In the genomic region with DNA sequence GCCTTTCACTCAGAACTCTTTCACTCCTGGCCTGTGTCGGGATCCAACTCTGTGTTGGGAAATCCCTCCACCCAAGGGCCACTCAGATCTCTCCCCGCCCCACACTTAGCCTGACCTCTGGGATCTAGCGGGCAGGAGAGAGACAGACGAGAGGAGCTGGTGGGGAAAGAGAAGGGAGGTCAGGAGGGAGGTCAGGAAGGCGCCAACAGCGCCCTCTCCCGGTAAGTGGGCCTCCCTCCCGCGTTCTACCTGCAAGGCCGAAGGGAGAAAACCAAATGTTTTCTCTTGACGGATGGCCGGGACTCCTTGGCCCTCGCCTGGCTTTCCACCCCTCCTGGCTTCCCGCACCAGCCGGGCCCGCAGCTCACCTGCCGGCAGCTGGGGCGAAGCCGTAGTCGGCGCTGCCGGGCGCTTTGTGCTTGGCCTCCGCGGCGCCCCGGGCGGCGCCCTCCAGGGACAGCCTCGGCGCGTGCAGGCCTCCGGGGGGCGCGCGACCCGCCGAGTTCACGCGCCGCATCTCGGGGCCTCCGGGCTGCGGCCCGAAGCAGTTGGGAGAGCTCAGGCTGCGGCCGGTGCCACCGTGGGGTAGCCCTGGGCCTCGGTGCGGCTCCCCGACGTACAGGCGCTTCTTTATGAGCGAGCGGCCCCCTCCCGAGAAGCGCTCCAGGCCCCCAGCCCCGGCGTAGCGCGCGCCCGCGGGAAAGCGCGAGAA, we compare ENCODE assay signal across 8 cellular contexts. TPM values are rescaled to one million over a fixed set of nuclear protein-coding genes. Genes with fewer than 3 reads are reported as not detected.
DNase-seq lines count a peak whose midpoint lies in the region; ATAC-seq and TF ChIP-seq lines count a peak whose summit lies in the region.

No MANE protein-coding gene starts in this region.

- no peaks in the 10 kb centered on the region for H3K27me3 ChIP-seq in esophagus (ENCODE audit: control insufficient read depth in 1 of 2, insufficient read depth in 2 of 2, low read length in 2 of 2)
- H3K27me3 ChIP-seq in Caco-2 (replicated peaks; ENCODE audit: control insufficient read depth, insufficient read depth, low read length) = no peaks in the 10 kb centered on the region

- 38% methylated on average over 52 to 66 of the region's 66 CpGs for WGBS in esophagus, 2 donors

- ATAC-seq in GM18907 (IDR thresholded peaks at IDR 0.05; ENCODE audit: unreplicated experiment) = peak; percentile 57
- ATAC-seq in natural killer cell treated with Interleukin-12 subunit alpha and Interleukin-12 subunit beta and Interleukin-15 and Interleukin-18, amount 100 ng/mL, for 72 hours = peak; percentile 78 to 85
- ATAC-seq in stimulated activated naive CD8-positive, alpha-beta T cell treated with anti-CD3 and anti-CD28 coated beads, Interleukin-15, Interleukin-2, amounts not matched to agents 100 U/mL and 50 U/mL, for 24 hours = peak; percentile 75

- intact Hi-C loops in Caco-2 (cut with micrococcal nuclease; ENCODE audit: unreplicated experiment) = no loop called here

- no peaks in the 10 kb centered on the region for H3K36me3 Mint-ChIP-seq in natural killer cell treated with Interleukin-12 subunit alpha and Interleukin-12 subunit beta and Interleukin-15 and Interleukin-18, amount 100 ng/mL, for 72 hours
- H3K36me3 Mint-ChIP-seq in Caco-2 (ENCODE audit: insufficient read depth, unreplicated experiment) = peaks cover 60% of the 10 kb centered on the region

- CTCF ChIA-PET in Caco-2 (lab: Charles Lee) = no interaction called here

- POLR2A ChIA-PET in Caco-2 (lab: Charles Lee) = no interaction called here

- H3K36me3 ChIP-seq in esophagus (ENCODE audit: control insufficient read depth in 2 of 2, insufficient read depth in 2 of 2, low read length in 1 of 2) = peaks cover 3 to 38% of the 10 kb centered on the region in 2 donors
- no peaks in the 10 kb centered on the region; the same call in 1 of the 2 replicates for H3K36me3 ChIP-seq in Caco-2 (ENCODE audit: control insufficient read depth, insufficient read depth, low read length)

- DNase-seq in Kasumi-1 (lab: John Stamatoyannopoulos, UW) (peak; percentile 80 to 84), Caco-2 (no peak), NCI-H1436 treated with DMSO at 0.1 percent for 48 hours (lab: John Stamatoyannopoulos, UW) (no peak)
- peak; percentile 71 for DNase-seq in activated CD8-positive, alpha-beta memory T cell treated with anti-CD3 and anti-CD28 coated beads, Interleukin-2, amount 50 U/mL, for 4 hours
- peak; percentile 72 for DNase-seq in natural killer cell treated with Interleukin-12 subunit alpha and Interleukin-12 subunit beta and Interleukin-15 and Interleukin-18, amount 100 ng/mL, for 72 hours (ENCODE audit: low spot score)
- peak; percentile 85 for DNase-seq in stimulated activated naive CD8-positive, alpha-beta T cell treated with anti-CD3 and anti-CD28 coated beads, Interleukin-15, Interleukin-2, amounts not matched to agents 100 U/mL and 50 U/mL, for 24 hours

- H3K4me1 ChIP-seq in esophagus (ENCODE audit: control insufficient read depth in 2 of 2, insufficient read depth in 2 of 2, low read length in 1 of 2) = peaks cover 2 to 19% of the 10 kb centered on the region in 2 donors
- 0 out of 2 replicates have a peak, but pooled peaks cover 8% of the 10 kb centered on the region for H3K4me1 ChIP-seq in Caco-2

- TF ChIP-seq CTCF in Caco-2 (IDR thresholded peaks at IDR 0.05; ENCODE audit: insufficient read depth in 1 of 2, low read depth in 1 of 2, low read length in 1 of 2, severe bottlenecking in 1 of 2, unreplicated experiment in 1 of 2) = no peak

- no peaks in the 10 kb centered on the region for H3K27me3 Mint-ChIP-seq in natural killer cell treated with Interleukin-12 subunit alpha and Interleukin-12 subunit beta and Interleukin-15 and Interleukin-18, amount 100 ng/mL, for 72 hours
- no peaks in the 10 kb centered on the region for H3K27me3 Mint-ChIP-seq in Caco-2 (ENCODE audit: insufficient read depth, unreplicated experiment)

- peak overlapping the region; percentile 78 for H3K4me3 Mint-ChIP-seq in natural killer cell treated with Interleukin-12 subunit alpha and Interleukin-12 subunit beta and Interleukin-15 and Interleukin-18, amount 100 ng/mL, for 72 hours
- H3K4me3 Mint-ChIP-seq in Caco-2 (ENCODE audit: unreplicated experiment) = no peak overlapping the region

- no TSS peak for BruUV-seq in Caco-2 (replicated peaks; lab: Mats Ljungman, UMichigan)

- peak overlapping the region; percentile 20 to 76 for H3K27ac ChIP-seq in esophagus (ENCODE audit: low read depth in 2 of 2, low read length in 1 of 2)

- H3K9me3 ChIP-seq in esophagus (ENCODE audit: control insufficient read depth in 2 of 2, insufficient read depth in 1 of 2, low read depth in 1 of 2, low read length in 1 of 2) (no peaks in the 10 kb centered on the region), Caco-2 (no peaks in the 10 kb centered on the region)

- peak overlapping the region; percentile 73 to 80 for H3K27ac Mint-ChIP-seq in natural killer cell treated with Interleukin-12 subunit alpha and Interleukin-12 subunit beta and Interleukin-15 and Interleukin-18, amount 100 ng/mL, for 72 hours
- no peak overlapping the region for H3K27ac Mint-ChIP-seq in Caco-2 (ENCODE audit: unreplicated experiment)

- peaks cover 20 to 24% of the 10 kb centered on the region in 2 donors for H3K4me1 Mint-ChIP-seq in natural killer cell treated with Interleukin-12 subunit alpha and Interleukin-12 subunit beta and Interleukin-15 and Interleukin-18, amount 100 ng/mL, for 72 hours (ENCODE audit: low read depth in 2 of 2)
- H3K4me1 Mint-ChIP-seq in Caco-2 (ENCODE audit: low read depth, unreplicated experiment) = peaks cover 6% of the 10 kb centered on the region

- H3K4me3 ChIP-seq in esophagus (ENCODE audit: low read depth in 1 of 2, low read length in 2 of 2) = peak overlapping the region; percentile 23 to 33
- H3K4me3 ChIP-seq in Caco-2 (ENCODE audit: low read depth, low read length) = no peak overlapping the region

- no peaks in the 10 kb centered on the region for H3K9me3 Mint-ChIP-seq in natural killer cell treated with Interleukin-12 subunit alpha and Interleukin-12 subunit beta and Interleukin-15 and Interleukin-18, amount 100 ng/mL, for 72 hours
- H3K9me3 Mint-ChIP-seq in Caco-2 (ENCODE audit: unreplicated experiment) = no peaks in the 10 kb centered on the region

RNA-seq across cellular contexts. Expression of a gene that starts 38.2 kb away (rescaled TPM):
- polyA plus RNA-seq in esophagus = 100 to 1,000 TPM; 150 to 357 TPM
- under 1 TPM; 0.17 to 0.42 TPM for total RNA-seq in natural killer cell treated with Interleukin-12 subunit alpha and Interleukin-12 subunit beta and Interleukin-15 and Interleukin-18, amount 100 ng/mL, for 72 hours
- 56.2 and 61.2 TPM in 2 replicates for total RNA-seq in Caco-2 (2022)

RNA-seq across cellular contexts. Expression of a gene that starts 53.9 kb away (rescaled TPM):
- 1 to 10 TPM; 6.0 to 7.5 TPM for polyA plus RNA-seq in esophagus
- 10 to 100 TPM; 38.7 to 44.1 TPM for total RNA-seq in natural killer cell treated with Interleukin-12 subunit alpha and Interleukin-12 subunit beta and Interleukin-15 and Interleukin-18, amount 100 ng/mL, for 72 hours
- total RNA-seq in Caco-2 (2022) = 35.0 and 37.7 TPM in 2 replicates

Comparison
In these comparisons a context has a peak if more than half of its experiments do, and no peak if none do; other contexts are left out.
1. DNase-seq: peak in Kasumi-1 (2 of 2), activated CD8-positive, alpha-beta memory T cell treated with anti-CD3 and anti-CD28 coated beads, Interleukin-2, amount 50 U/mL, for 4 hours (single experiment), natural killer cell treated with Interleukin-12 subunit alpha and Interleukin-12 subunit beta and Interleukin-15 and Interleukin-18, amount 100 ng/mL, for 72 hours (single experiment) and stimulated activated naive CD8-positive, alpha-beta T cell treated with anti-CD3 and anti-CD28 coated beads, Interleukin-15, Interleukin-2, amounts not matched to agents 100 U/mL and 50 U/mL, for 24 hours (single experiment); none in Caco-2 (0 of 2) and NCI-H1436 treated with DMSO at 0.1 percent for 48 hours (single experiment).
2. RNA of a gene that starts 38.2 kb away (total RNA-seq): 56.2 to 61.2 TPM in Caco-2; 0.17 to 0.42 TPM in natural killer cell treated with Interleukin-12 subunit alpha and Interleukin-12 subunit beta and Interleukin-15 and Interleukin-18, amount 100 ng/mL, for 72 hours; every median in the first group is over 10 times any median in the second.
3. Peak in every context shown above with its lines, with median percentiles within 50 percentile points of each other: ATAC-seq.